14 cellular contexts compared by ENCODE assay signal in the genomic region with DNA sequence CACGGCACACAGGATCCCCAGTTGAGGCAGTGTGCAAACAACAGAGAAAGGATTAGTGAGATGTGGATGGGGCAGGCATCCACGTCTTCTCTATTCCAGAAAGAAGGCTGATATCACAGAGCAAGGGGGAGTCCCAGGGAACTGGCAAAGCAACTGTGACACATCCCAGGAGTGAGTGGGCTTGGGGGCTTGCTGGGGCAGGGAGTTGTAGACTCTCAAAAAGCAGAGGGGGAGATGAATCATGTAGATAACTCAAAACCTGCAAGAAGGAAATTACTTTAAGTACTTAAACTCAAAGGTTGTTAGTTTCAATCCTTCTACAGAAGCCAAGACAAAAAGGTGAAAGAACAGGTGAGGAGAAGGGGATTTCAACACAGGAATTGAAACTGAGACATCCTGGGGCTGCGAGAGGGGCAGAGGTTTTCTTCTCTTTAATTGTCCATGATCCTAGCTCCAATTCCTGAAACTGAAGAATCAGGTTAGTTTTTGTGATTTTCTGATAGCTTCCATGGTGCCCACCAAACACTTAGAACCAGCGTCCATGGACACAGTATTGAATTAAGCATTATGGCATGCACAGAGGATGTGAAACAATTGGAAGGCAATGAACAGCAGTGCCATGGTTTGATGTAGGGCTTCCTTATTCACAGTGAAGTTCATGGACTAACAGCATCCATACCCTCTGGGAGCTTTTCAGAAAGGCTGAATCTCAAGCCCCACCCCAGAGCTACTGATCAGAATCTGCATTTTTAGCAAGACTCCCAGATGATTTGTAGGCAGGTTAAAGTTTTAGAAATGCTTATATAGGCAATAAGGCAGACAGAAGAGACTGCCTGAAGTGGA. TPM values are rescaled to one million over a fixed set of nuclear protein-coding genes. Genes with fewer than 3 reads are reported as not detected.
DNase-seq lines count a peak whose midpoint lies in the region; ATAC-seq and TF ChIP-seq lines count a peak whose summit lies in the region.
"Had no signal": no experiment of that assay in that cellular context is flagged by ENCODE, and none has a peak within 500 bp of the region (broad histone marks: within the 10 kb centered on the region; RNA-seq: fewer than 3 reads in every experiment).

No MANE protein-coding gene starts in this region.

- H3K4me1 ChIP-seq in right lobe of liver: no peaks in the 10 kb centered on the region

- no peak overlapping the region for H3K4me3 ChIP-seq in GM12865 (ENCODE audit: low read depth, low read length)
- H3K4me3 ChIP-seq in right lobe of liver: no peak overlapping the region
- H3K4me3 ChIP-seq: K562 had no signal

- peaks cover 49% of the 10 kb centered on the region for H3K27me3 Mint-ChIP-seq in activated T-cell treated with anti-CD3 and anti-CD28 coated beads, Interleukin-2, amount 50 U/mL, for 72 hours (ENCODE audit: low read depth)

- H3K9me3 ChIP-seq in right lobe of liver: no peaks in the 10 kb centered on the region

- DNase-seq in GM12865 (ENCODE audit: low read depth): peak; percentile 47
- peak; percentile 81 to 87 for DNase-seq in activated T-cell treated with anti-CD3 and anti-CD28 coated beads, Interleukin-2, amount 50 U/mL, for 72 hours
- DNase-seq in stimulated activated CD4-positive, alpha-beta T cell treated with anti-CD3 and anti-CD28 coated beads, Interleukin-1b, Interleukin-23, amount 100 ng/mL, for 48 hours: peak; percentile 91
- DNase-seq in right lobe of liver: no peak
- DNase-seq in NCI-H146 treated with DMSO at 0.1 percent for 48 hours (lab: John Stamatoyannopoulos, UW; ENCODE audit: unreplicated experiment): no peak
- DNase-seq: NCI-H345, occipital lobe had no signal

- peaks cover 64% of the 10 kb centered on the region for H3K4me1 Mint-ChIP-seq in activated T-cell treated with anti-CD3 and anti-CD28 coated beads, Interleukin-2, amount 50 U/mL, for 72 hours (ENCODE audit: low read depth)

- H3K9me3 Mint-ChIP-seq in activated T-cell treated with anti-CD3 and anti-CD28 coated beads, Interleukin-2, amount 50 U/mL, for 72 hours: no peaks in the 10 kb centered on the region

- peak overlapping the region; percentile 65 to 68 for H3K4me3 Mint-ChIP-seq in activated T-cell treated with anti-CD3 and anti-CD28 coated beads, Interleukin-2, amount 50 U/mL, for 72 hours

- ATAC-seq in HG02870 (IDR thresholded peaks at IDR 0.05; ENCODE audit: unreplicated experiment): peak; percentile 71
- peak; percentile 90 to 94 for ATAC-seq in activated T-cell treated with anti-CD3 and anti-CD28 coated beads, Interleukin-2, amount 50 U/mL, for 72 hours (replicated peaks in 1 of 2)
- ATAC-seq in HG03196 (IDR thresholded peaks at IDR 0.05; ENCODE audit: unreplicated experiment): no peak
- ATAC-seq in right lobe of liver: no peak
- ATAC-seq in HG03025 (IDR thresholded peaks at IDR 0.05; ENCODE audit: low FRiP score, unreplicated experiment): no peak
- ATAC-seq: left lobe of liver had no signal

- H3K27me3 ChIP-seq in right lobe of liver: no peaks in the 10 kb centered on the region

- H3K27ac ChIP-seq in right lobe of liver: no peak overlapping the region

- no peaks in the 10 kb centered on the region for H3K36me3 ChIP-seq in right lobe of liver

- 34% methylated on average over 4 of the region's 4 CpGs for WGBS in right lobe of liver (ENCODE audit: insufficient coverage, low coverage, low lambda C conversion rate, missing lambda C conversion rate)

- no peak for TF ChIP-seq POLR2A in right lobe of liver (IDR thresholded peaks at IDR 0.05)

- TF ChIP-seq CTCF in GM12865 (IDR thresholded peaks at IDR 0.05; ENCODE audit: insufficient read depth, low read depth, low read length, missing control alignments) (no peak), right lobe of liver (IDR thresholded peaks at IDR 0.05) (no peak)

- no peaks in the 10 kb centered on the region for H3K36me3 Mint-ChIP-seq in activated T-cell treated with anti-CD3 and anti-CD28 coated beads, Interleukin-2, amount 50 U/mL, for 72 hours (ENCODE audit: insufficient read depth in 2 of 2)

- intact Hi-C loops in right lobe of liver (cut with DNase I): no loop called here

- peak overlapping the region; percentile 40 for H3K27ac Mint-ChIP-seq in activated T-cell treated with anti-CD3 and anti-CD28 coated beads, Interleukin-2, amount 50 U/mL, for 72 hours

RNA-seq across cellular contexts. Expression of a gene that starts 52.0 kb away (rescaled TPM):
- total RNA-seq in activated T-cell treated with anti-CD3 and anti-CD28 coated beads, Interleukin-2, amount 50 U/mL, for 72 hours: not detected
- under 1 TPM in 1 of 6 experiments, not detected in 5; 0.27 TPM for total RNA-seq in right lobe of liver
- total RNA-seq: activated CD8-positive, alpha-beta memory T cell treated with anti-CD3 and anti-CD28 coated beads for 36 hours; fibroblast of villous mesenchyme; K562; left lobe of liver; occipital lobe had no signal

RNA-seq across cellular contexts. Expression of a gene that starts 59.7 kb away (rescaled TPM):
- total RNA-seq in activated T-cell treated with anti-CD3 and anti-CD28 coated beads, Interleukin-2, amount 50 U/mL, for 72 hours: under 1 TPM in 1 of 2 donors, not detected in 1; 0.46 TPM
- total RNA-seq in right lobe of liver: 1 to 10 TPM in 3 of 6 experiments, under 1 TPM in 3; 0.66 to 1.5 (median 0.92) TPM
- total RNA-seq: fibroblast of villous mesenchyme, K562 had no signal

Comparison
In these comparisons a context has a peak if more than half of its experiments do, and no peak if none do; other contexts are left out.
1. DNase-seq: peak in GM12865 (single experiment), activated T-cell treated with anti-CD3 and anti-CD28 coated beads, Interleukin-2, amount 50 U/mL, for 72 hours (2 of 2) and stimulated activated CD4-positive, alpha-beta T cell treated with anti-CD3 and anti-CD28 coated beads, Interleukin-1b, Interleukin-23, amount 100 ng/mL, for 48 hours (single experiment); none in right lobe of liver (0 of 3) and NCI-H146 treated with DMSO at 0.1 percent for 48 hours (single experiment).
2. ATAC-seq: peak in HG02870 (single experiment) and activated T-cell treated with anti-CD3 and anti-CD28 coated beads, Interleukin-2, amount 50 U/mL, for 72 hours (2 of 2); none in HG03196 (single experiment), right lobe of liver (0 of 4) and HG03025 (single experiment).